8 cellular contexts compared by ENCODE assay signal in genomic region chr2:67322361-67323001, GRCh38.
A peak's percentile ranks its signal among the peaks of the same experiment; 100 is the strongest.
DNase-seq lines count a peak whose midpoint lies in the region; ATAC-seq lines count a peak whose summit lies in the region.

No MANE protein-coding gene starts in this region.

- intact Hi-C loops in head of caudate nucleus (cut with DNase I): no loop called here

- peak overlapping the region; percentile 7 for H3K9ac ChIP-seq in skeletal muscle satellite cell (ENCODE audit: low read depth, low read length)

- H3K9me3 ChIP-seq in skeletal muscle satellite cell (replicated peaks; ENCODE audit: low read length): no peaks in the 10 kb centered on the region

- H3K27me3 ChIP-seq in skeletal muscle satellite cell (ENCODE audit: control insufficient read depth, insufficient read depth, low read length): no peaks in the 10 kb centered on the region

- ATAC-seq in GM19351 (IDR thresholded peaks at IDR 0.05; ENCODE audit: unreplicated experiment) (no peak), GM19328 (IDR thresholded peaks at IDR 0.05; ENCODE audit: unreplicated experiment) (no peak)

- H3K4me3 ChIP-seq in skeletal muscle satellite cell (ENCODE audit: low read length): no peak overlapping the region

- DNase-seq in AG08396 (ENCODE audit: low spot score) (peak; percentile 63), HT-29 (ENCODE audit: low spot score) (peak; percentile 86), SK-N-DZ (ENCODE audit: low spot score) (peak; percentile 97), head of caudate nucleus (peak in 24 of 42 donors; percentile 2 to 42 (median 12)), DMS79 (lab: John Stamatoyannopoulos, UW) (no peak)

- H3K4me1 ChIP-seq in skeletal muscle satellite cell (ENCODE audit: control insufficient read depth, insufficient read depth, low read length): peaks cover 5% of the 10 kb centered on the region

- peak overlapping the region; percentile 67 for H3K4me2 ChIP-seq in skeletal muscle satellite cell (ENCODE audit: low read length)

- H3K36me3 ChIP-seq in skeletal muscle satellite cell (ENCODE audit: insufficient read depth, low read length): no peaks in the 10 kb centered on the region
